ENCODE assay signal across 8 cellular contexts in genomic region chr2:68251187-68251854, GRCh38. TPM values are rescaled to one million over a fixed set of nuclear protein-coding genes. Genes with fewer than 3 reads are reported as not detected.
DNase-seq lines count a peak whose midpoint lies in the region; ATAC-seq, FAIRE-seq and TF ChIP-seq lines count a peak whose summit lies in the region.

No MANE protein-coding gene starts in this region.

- no peaks in the 10 kb centered on the region for H3K27me3 ChIP-seq in astrocyte (ENCODE audit: insufficient read depth, low read length)

- TF ChIP-seq CTCF in astrocyte (IDR thresholded peaks at IDR 0.05; ENCODE audit: insufficient read depth, low read depth, low read length) = peak; percentile 82

- peak; percentile 56 for ATAC-seq in GM18498 (IDR thresholded peaks at IDR 0.05; ENCODE audit: unreplicated experiment)
- peak; percentile 65 for ATAC-seq in HG02938 (IDR thresholded peaks at IDR 0.05; ENCODE audit: unreplicated experiment)
- ATAC-seq in sciatic nerve = peak; percentile 61

- H3K36me3 ChIP-seq in astrocyte (ENCODE audit: insufficient read depth, low read length) = no peaks in the 10 kb centered on the region

- intact Hi-C loops in sciatic nerve (cut with DNase I) = no loop called here

- no peak overlapping the region for H2AFZ ChIP-seq in astrocyte (ENCODE audit: low read depth, low read length)

- FAIRE-seq in astrocyte (lab: Jason Lieb, UNC) = no peak

- peak overlapping the region; percentile 93 for H3K27ac Mint-ChIP-seq in astrocyte (ENCODE audit: unreplicated experiment)

- peak overlapping the region; percentile 96 for H3K9ac ChIP-seq in astrocyte (ENCODE audit: low read length)

- H3K9me3 Mint-ChIP-seq in astrocyte (ENCODE audit: unreplicated experiment) = no peaks in the 10 kb centered on the region

- peak; percentile 88 for DNase-seq in NCI-H1694 treated with DMSO at 0.1 percent for 48 hours (lab: John Stamatoyannopoulos, UW)
- DNase-seq in T-helper 2 cell = peak; percentile 37 to 95 (median 68)
- peak; percentile 63 for DNase-seq in astrocyte (ENCODE audit: low read depth)
- DNase-seq in hepatic stellate cell (ENCODE audit: low spot score) = peak; percentile 52
- DNase-seq in sciatic nerve (ENCODE audit: low spot score) = peak; percentile 73
- no peak for DNase-seq in mesenteric fat pad (ENCODE audit: low spot score)

- no peaks in the 10 kb centered on the region for H3K9me3 ChIP-seq in astrocyte (ENCODE audit: insufficient read depth, low read depth, low read length)

- peak overlapping the region; percentile 69 for H3K4me3 ChIP-seq in astrocyte (ENCODE audit: insufficient read depth, low read depth, low read length)

- H3K36me3 Mint-ChIP-seq in astrocyte (ENCODE audit: low read depth, unreplicated experiment) = no peaks in the 10 kb centered on the region

- H3K4me1 ChIP-seq in astrocyte (ENCODE audit: insufficient read depth, low read length) = peaks cover 12% of the 10 kb centered on the region

- H3K4me1 Mint-ChIP-seq in astrocyte (ENCODE audit: low read depth, unreplicated experiment) = peaks cover 17% of the 10 kb centered on the region

- H3K27ac ChIP-seq in astrocyte (ENCODE audit: low read depth, low read length) = peak overlapping the region; percentile 81

- H3K27me3 Mint-ChIP-seq in astrocyte (ENCODE audit: low read depth, unreplicated experiment) = no peaks in the 10 kb centered on the region

- H4K20me1 ChIP-seq in astrocyte (ENCODE audit: insufficient read depth, low read length) = peaks cover 53% of the 10 kb centered on the region

- H3K4me2 ChIP-seq in astrocyte (ENCODE audit: low read length) = peak overlapping the region; percentile 82

- H3K79me2 ChIP-seq in astrocyte (ENCODE audit: insufficient read depth, low read length) = peaks cover 72% of the 10 kb centered on the region

- H3K4me3 Mint-ChIP-seq in astrocyte (ENCODE audit: unreplicated experiment) = peak overlapping the region; percentile 95

RNA-seq across cellular contexts. Expression of gene PPP3R1, which starts 1.0 kb away (rescaled TPM):
- total RNA-seq in astrocyte (78.1 and 80.6 TPM in 2 replicates), sciatic nerve (64.0 TPM), mesenteric fat pad (66.2 TPM)
